In the genomic region with DNA sequence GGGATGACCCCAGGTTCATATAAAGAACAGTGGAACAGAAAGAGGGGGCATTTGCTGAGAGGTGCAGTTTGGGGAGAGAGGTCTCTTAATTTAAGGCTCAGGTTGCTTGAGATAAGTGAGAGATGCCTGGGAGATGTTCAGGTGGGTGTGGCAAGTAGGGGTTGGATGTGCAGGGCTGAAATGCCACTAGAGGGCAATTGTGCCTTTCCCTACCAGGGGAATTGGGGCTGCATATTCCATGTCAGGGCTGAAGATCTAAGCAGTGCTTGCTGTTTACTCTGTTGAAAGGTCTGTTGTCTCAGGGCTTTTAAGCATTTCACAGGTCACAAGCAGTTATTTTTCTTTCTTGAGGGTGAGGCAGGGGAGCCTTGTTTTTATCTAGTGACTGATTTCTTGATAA, we compare ENCODE assay signal across 9 cellular contexts. TPM values are rescaled to one million over a fixed set of nuclear protein-coding genes. Genes with fewer than 3 reads are reported as not detected.
DNase-seq lines count a peak whose midpoint lies in the region; ATAC-seq and TF ChIP-seq lines count a peak whose summit lies in the region.
"Had no signal": no experiment of that assay in that cellular context is flagged by ENCODE, and none has a peak within 500 bp of the region (broad histone marks: within the 10 kb centered on the region; RNA-seq: fewer than 3 reads in every experiment).

No MANE protein-coding gene starts in this region.

- no peak overlapping the region for H3K4me3 Mint-ChIP-seq in activated CD8-positive, alpha-beta T cell treated with anti-CD3 and anti-CD28 coated beads, Interleukin-2, amount 10 ng/mL, durations not matched to agents 7 days and 5 days
- H3K4me3 Mint-ChIP-seq in natural killer cell, result no peak overlapping the region
- no peak overlapping the region for H3K4me3 Mint-ChIP-seq in activated naive CD8-positive, alpha-beta T cell treated with anti-CD3 and anti-CD28 coated beads, Interleukin-2, amount 50 U/mL, for 24 hours

- no peak overlapping the region for H2AFZ ChIP-seq in MM.1S (ENCODE audit: low read length)

- no peaks in the 10 kb centered on the region for H3K36me3 Mint-ChIP-seq in activated CD8-positive, alpha-beta T cell treated with anti-CD3 and anti-CD28 coated beads, Interleukin-2, amount 10 ng/mL, durations not matched to agents 7 days and 5 days (ENCODE audit: low read depth)
- H3K36me3 Mint-ChIP-seq in natural killer cell, result no peaks in the 10 kb centered on the region
- H3K36me3 Mint-ChIP-seq in activated naive CD8-positive, alpha-beta T cell treated with anti-CD3 and anti-CD28 coated beads, Interleukin-2, amount 50 U/mL, for 24 hours (ENCODE audit: low read depth), result no peaks in the 10 kb centered on the region

- H3K79me2 ChIP-seq in MM.1S (ENCODE audit: low read length), result no peaks in the 10 kb centered on the region

- H3K9me3 ChIP-seq in MM.1S (replicated peaks; ENCODE audit: insufficient read depth, low read length), result no peaks in the 10 kb centered on the region
- H3K9me3 ChIP-seq in liver (ENCODE audit: control insufficient read depth in 4 of 4, low read length in 3 of 4), result no peaks in the 10 kb centered on the region

- H3K27me3 Mint-ChIP-seq in activated CD8-positive, alpha-beta T cell treated with anti-CD3 and anti-CD28 coated beads, Interleukin-2, amount 10 ng/mL, durations not matched to agents 7 days and 5 days (ENCODE audit: low read depth), result peaks cover 9% of the 10 kb centered on the region
- H3K27me3 Mint-ChIP-seq in natural killer cell (ENCODE audit: low read depth in 2 of 2), result peaks cover 9 to 11% of the 10 kb centered on the region in 2 donors
- peaks cover 30% of the 10 kb centered on the region for H3K27me3 Mint-ChIP-seq in activated naive CD8-positive, alpha-beta T cell treated with anti-CD3 and anti-CD28 coated beads, Interleukin-2, amount 50 U/mL, for 24 hours

- CTCF ChIA-PET in activated CD8-positive, alpha-beta T cell treated with anti-CD3 and anti-CD28 coated beads, Interleukin-2, amount 10 ng/mL, durations not matched to agents 7 days and 5 days (lab: Charles Lee), result no interaction called here

- H3K27me3 ChIP-seq in MM.1S (replicated peaks; ENCODE audit: insufficient read depth, low read length) (no peaks in the 10 kb centered on the region), liver (ENCODE audit: control insufficient read depth in 4 of 4, insufficient read depth in 4 of 4, low read length in 3 of 4) (no peaks in the 10 kb centered on the region)

- peak; percentile 77 for DNase-seq in GM03348 (ENCODE audit: low spot score)
- DNase-seq in MM.1S, result peak; percentile 29
- peak; percentile 23 for DNase-seq in astrocyte of the spinal cord (ENCODE audit: low read depth, low spot score)
- DNase-seq in activated CD8-positive, alpha-beta T cell treated with anti-CD3 and anti-CD28 coated beads, Interleukin-2, amount 10 ng/mL, durations not matched to agents 7 days and 5 days, result no peak
- no peak for DNase-seq in middle frontal gyrus (ENCODE audit: extremely low spot score, low spot score)
- DNase-seq in natural killer cell, result no peak
- DNase-seq in activated naive CD8-positive, alpha-beta T cell treated with anti-CD3 and anti-CD28 coated beads, Interleukin-2, amount 50 U/mL, for 24 hours, result no peak

- TF ChIP-seq RAD21 in liver (IDR thresholded peaks at IDR 0.05), result peak; percentile 91 to 92

- ATAC-seq in activated CD8-positive, alpha-beta T cell treated with anti-CD3 and anti-CD28 coated beads, Interleukin-2, amount 10 ng/mL, durations not matched to agents 7 days and 5 days, result no peak
- no peak for ATAC-seq in natural killer cell
- ATAC-seq in activated naive CD8-positive, alpha-beta T cell treated with anti-CD3 and anti-CD28 coated beads, Interleukin-2, amount 50 U/mL, for 24 hours, result no peak

- H3K27ac Mint-ChIP-seq in activated CD8-positive, alpha-beta T cell treated with anti-CD3 and anti-CD28 coated beads, Interleukin-2, amount 10 ng/mL, durations not matched to agents 7 days and 5 days, result no peak overlapping the region
- no peak overlapping the region for H3K27ac Mint-ChIP-seq in natural killer cell
- no peak overlapping the region for H3K27ac Mint-ChIP-seq in activated naive CD8-positive, alpha-beta T cell treated with anti-CD3 and anti-CD28 coated beads, Interleukin-2, amount 50 U/mL, for 24 hours

- H3K4me2 ChIP-seq in MM.1S (ENCODE audit: low read depth, low read length), result no peak overlapping the region

- H4K20me1 ChIP-seq in MM.1S (ENCODE audit: insufficient read depth, low read length), result no peaks in the 10 kb centered on the region

- no peaks in the 10 kb centered on the region for H3F3A ChIP-seq in MM.1S (ENCODE audit: insufficient read depth, low read length)

- no peaks in the 10 kb centered on the region for H3K4me1 Mint-ChIP-seq in activated CD8-positive, alpha-beta T cell treated with anti-CD3 and anti-CD28 coated beads, Interleukin-2, amount 10 ng/mL, durations not matched to agents 7 days and 5 days (ENCODE audit: low read depth)
- no peaks in the 10 kb centered on the region for H3K4me1 Mint-ChIP-seq in natural killer cell
- H3K4me1 Mint-ChIP-seq in activated naive CD8-positive, alpha-beta T cell treated with anti-CD3 and anti-CD28 coated beads, Interleukin-2, amount 50 U/mL, for 24 hours, result no peaks in the 10 kb centered on the region

- H3K36me3 ChIP-seq in MM.1S (replicated peaks; ENCODE audit: insufficient read depth, low read length) (no peaks in the 10 kb centered on the region), liver (ENCODE audit: control insufficient read depth in 4 of 4, insufficient read depth in 3 of 4, low read depth in 1 of 4, low read length in 3 of 4) (no peaks in the 10 kb centered on the region)

- H3K4me3 ChIP-seq in MM.1S (ENCODE audit: low read length) (no peak overlapping the region), astrocyte of the spinal cord (ENCODE audit: low read depth, low read length) (no peak overlapping the region), liver (ENCODE audit: low read depth in 1 of 3, low read length in 3 of 3) (no peak overlapping the region)
- H3K4me3 ChIP-seq: SK-N-MC had no signal

- POLR2A ChIA-PET in activated CD8-positive, alpha-beta T cell treated with anti-CD3 and anti-CD28 coated beads, Interleukin-2, amount 10 ng/mL, durations not matched to agents 7 days and 5 days (lab: Charles Lee), result no interaction called here

- intact Hi-C loops in natural killer cell (cut with micrococcal nuclease), result no loop called here

- H3K4me1 ChIP-seq in MM.1S (ENCODE audit: low read length) (no peaks in the 10 kb centered on the region), liver (ENCODE audit: control insufficient read depth in 4 of 4, insufficient read depth in 4 of 4, low read length in 3 of 4) (no peaks in the 10 kb centered on the region)

- TF ChIP-seq CTCF in MM.1S (IDR thresholded peaks at IDR 0.05; ENCODE audit: low read length), result peak; percentile 45
- TF ChIP-seq CTCF in astrocyte of the spinal cord (IDR thresholded peaks at IDR 0.05; ENCODE audit: low read depth, low read length), result peak; percentile 54
- peak; percentile 63 for TF ChIP-seq CTCF in liver (IDR thresholded peaks at IDR 0.05; ENCODE audit: low read depth, low read length, missing input control)
- TF ChIP-seq CTCF in natural killer cell (IDR thresholded peaks at IDR 0.05), result no peak

- H3K9ac ChIP-seq in MM.1S (ENCODE audit: low read length) (no peak overlapping the region), liver (ENCODE audit: low read depth in 1 of 2, low read length in 2 of 2) (no peak overlapping the region)

- H3K9me2 ChIP-seq in MM.1S (replicated peaks; ENCODE audit: insufficient read depth, low read length), result no peaks in the 10 kb centered on the region

- H3K27ac ChIP-seq in MM.1S (ENCODE audit: low read length), result no peak overlapping the region
- no peak overlapping the region for H3K27ac ChIP-seq in liver (ENCODE audit: low read depth in 1 of 2, low read length in 2 of 2)
- H3K27ac ChIP-seq: SK-N-MC had no signal

- H3K9me3 Mint-ChIP-seq in activated CD8-positive, alpha-beta T cell treated with anti-CD3 and anti-CD28 coated beads, Interleukin-2, amount 10 ng/mL, durations not matched to agents 7 days and 5 days (ENCODE audit: insufficient read depth), result no peaks in the 10 kb centered on the region
- peaks cover 0 to 4% of the 10 kb centered on the region in 2 donors for H3K9me3 Mint-ChIP-seq in natural killer cell
- H3K9me3 Mint-ChIP-seq in activated naive CD8-positive, alpha-beta T cell treated with anti-CD3 and anti-CD28 coated beads, Interleukin-2, amount 50 U/mL, for 24 hours, result no peaks in the 10 kb centered on the region

- in situ Hi-C loops in astrocyte of the spinal cord (cut with HindIII; ENCODE audit: low sequenced_read_pairs), result no loop called here

TF ChIP-seq in liver, 16 proteins besides CTCF, POLR2A, EP300 and RAD21 (continues in another document):
- TF ChIP-seq HNF4G (IDR thresholded peaks at IDR 0.05) (no peak), SP1 (IDR thresholded peaks at IDR 0.05) (no peak), TAF1 (conservative IDR thresholded peaks at IDR 0.05) (no peak), GABPA (IDR thresholded peaks at IDR 0.05 in 1 of 2, conservative IDR thresholded peaks at IDR 0.05 in 1 of 2) (no peak), JUND (IDR thresholded peaks at IDR 0.05) (no peak), EGR1 (IDR thresholded peaks at IDR 0.05; ENCODE audit: low read depth in 2 of 2) (no peak)

RNA-seq across cellular contexts. Expression of gene CCDC85A, which starts 7.8 kb away (rescaled TPM):
- total RNA-seq in liver (under 1 TPM; 0.05 to 0.17 TPM), natural killer cell (not detected)
- under 1 TPM; 0.06 to 0.14 TPM for polyA plus RNA-seq in liver
- total RNA-seq in activated CD8-positive, alpha-beta T cell treated with anti-CD3 and anti-CD28 coated beads, Interleukin-2, amount 10 ng/mL, durations not matched to agents 7 days and 5 days, result not detected

Comparison
In these comparisons a context has a peak if more than half of its experiments do, and no peak if none do; other contexts are left out.
1. DNase-seq: peak in GM03348 (single experiment), MM.1S (single experiment) and astrocyte of the spinal cord (single experiment); none in activated CD8-positive, alpha-beta T cell treated with anti-CD3 and anti-CD28 coated beads, Interleukin-2, amount 10 ng/mL, durations not matched to agents 7 days and 5 days (single experiment), middle frontal gyrus (single experiment), natural killer cell (single experiment) and activated naive CD8-positive, alpha-beta T cell treated with anti-CD3 and anti-CD28 coated beads, Interleukin-2, amount 50 U/mL, for 24 hours (single experiment).